In genomic region chr14:23381871-23382270, GRCh38 we compare ENCODE assay signal across 36 cellular contexts. TPM values are rescaled to one million over a fixed set of nuclear protein-coding genes. Genes with fewer than 3 reads are reported as not detected.
DNase-seq lines count a peak whose midpoint lies in the region; ATAC-seq, FAIRE-seq and TF ChIP-seq lines count a peak whose summit lies in the region.
"Had no signal": no experiment of that assay in that cellular context is flagged by ENCODE, and none has a peak within 500 bp of the region (broad histone marks: within the 10 kb centered on the region; RNA-seq: fewer than 3 reads in every experiment).

No MANE protein-coding gene starts in this region.

- H3K27me3 Mint-ChIP-seq in astrocyte (ENCODE audit: low read depth, unreplicated experiment) = peaks cover 61% of the 10 kb centered on the region
- H3K27me3 Mint-ChIP-seq: activated CD8-positive, alpha-beta T cell treated with anti-CD3 and anti-CD28 coated beads for 36 hours had no signal

- no peaks in the 10 kb centered on the region for H3K4me1 ChIP-seq in astrocyte (ENCODE audit: insufficient read depth, low read length)
- H3K4me1 ChIP-seq in PC-3 (ENCODE audit: insufficient read depth, low read length) = no peaks in the 10 kb centered on the region
- H3K4me1 ChIP-seq: HAP-1, parathyroid adenoma had no signal

- no peak for FAIRE-seq in astrocyte (lab: Jason Lieb, UNC)
- FAIRE-seq: endometrium, islet of Langerhans, small intestine had no signal

- H3K9me3 ChIP-seq in astrocyte (ENCODE audit: insufficient read depth, low read depth, low read length) = no peaks in the 10 kb centered on the region
- no peaks in the 10 kb centered on the region for H3K9me3 ChIP-seq in PC-3 (ENCODE audit: low read length)
- H3K9me3 ChIP-seq: esophagus muscularis mucosa, HAP-1 had no signal

- no peak overlapping the region for H3K9ac ChIP-seq in astrocyte (ENCODE audit: low read length)
- H3K9ac ChIP-seq in PC-3 (ENCODE audit: low read length) = no peak overlapping the region
- H3K9ac ChIP-seq: KMS-11, parathyroid adenoma had no signal

- no peak overlapping the region for H3K4me3 Mint-ChIP-seq in astrocyte (ENCODE audit: unreplicated experiment)
- H3K4me3 Mint-ChIP-seq: activated CD8-positive, alpha-beta T cell treated with anti-CD3 and anti-CD28 coated beads for 36 hours; activated naive CD4-positive, alpha-beta T cell treated with anti-CD3 and anti-CD28 coated beads, Interleukin-2, amount 10 ng/mL, durations not matched to agents 7 days and 5 days; brain; CD8-positive, alpha-beta memory T cell; neural crest cell; T-helper 2 cell treated with Interferon-gamma antibody and Interleukin-4, amounts not matched to agents 5 μg/mL and 100 μg/mL, for 36 hours; type B pancreatic cell had no signal

- H3K4me3 ChIP-seq in astrocyte (ENCODE audit: insufficient read depth, low read depth, low read length) (no peak overlapping the region), PC-3 (ENCODE audit: low read length) (no peak overlapping the region)
- H3K4me3 ChIP-seq: dorsolateral prefrontal cortex, esophagus muscularis mucosa, HAP-1 had no signal

- no peaks in the 10 kb centered on the region for H3K9me2 ChIP-seq in PC-3 (replicated peaks; ENCODE audit: low read length)

- H4K20me1 ChIP-seq in astrocyte (ENCODE audit: insufficient read depth, low read length) (no peaks in the 10 kb centered on the region), PC-3 (ENCODE audit: low read length) (no peaks in the 10 kb centered on the region)

- H3K27me3 ChIP-seq in astrocyte (ENCODE audit: insufficient read depth, low read length) (peaks cover 2% of the 10 kb centered on the region), PC-3 (ENCODE audit: low read length) (peaks cover 41% of the 10 kb centered on the region)
- H3K27me3 ChIP-seq: dorsolateral prefrontal cortex had no signal

- intact Hi-C loops in PC-3 (cut with micrococcal nuclease) = no loop called here

- BruUV-seq in PC-3 (replicated peaks; lab: Mats Ljungman, UMichigan) = no TSS peak

- H3K27ac ChIP-seq in astrocyte (ENCODE audit: low read depth, low read length) (no peak overlapping the region), PC-3 (ENCODE audit: low read length) (no peak overlapping the region)
- H3K27ac ChIP-seq: esophagus muscularis mucosa, KMS-11, parathyroid adenoma had no signal

- H3K27ac Mint-ChIP-seq in astrocyte (ENCODE audit: unreplicated experiment) = peak overlapping the region; percentile 12
- H3K27ac Mint-ChIP-seq: activated CD8-positive, alpha-beta T cell treated with anti-CD3 and anti-CD28 coated beads for 36 hours; activated naive CD4-positive, alpha-beta T cell treated with anti-CD3 and anti-CD28 coated beads, Interleukin-2, amount 10 ng/mL, durations not matched to agents 7 days and 5 days; CD8-positive, alpha-beta memory T cell; T-helper 2 cell treated with Interferon-gamma antibody and Interleukin-4, amounts not matched to agents 5 μg/mL and 100 μg/mL, for 36 hours; type B pancreatic cell had no signal

- TF ChIP-seq CTCF in astrocyte (IDR thresholded peaks at IDR 0.05; ENCODE audit: insufficient read depth, low read depth, low read length) = no peak
- TF ChIP-seq CTCF in PC-3 (conservative IDR thresholded peaks at IDR 0.05; ENCODE audit: low read depth, low read length) = no peak

- POLR2A ChIA-PET in PC-3 (lab: Charles Lee; ENCODE audit: unreplicated experiment) = no interaction called here

- H3K4me1 Mint-ChIP-seq in astrocyte (ENCODE audit: low read depth, unreplicated experiment) = peaks cover 3% of the 10 kb centered on the region
- H3K4me1 Mint-ChIP-seq: activated naive CD4-positive, alpha-beta T cell treated with anti-CD3 and anti-CD28 coated beads, Interleukin-2, amount 10 ng/mL, durations not matched to agents 7 days and 5 days; CD8-positive, alpha-beta memory T cell had no signal

- H3F3A ChIP-seq in PC-3 (ENCODE audit: low read length, unreplicated experiment) = no peaks in the 10 kb centered on the region

- no peaks in the 10 kb centered on the region for H3K79me2 ChIP-seq in astrocyte (ENCODE audit: insufficient read depth, low read length)
- no peaks in the 10 kb centered on the region for H3K79me2 ChIP-seq in PC-3 (ENCODE audit: low read length)
- H3K79me2 ChIP-seq: parathyroid adenoma had no signal

- H3K9me3 Mint-ChIP-seq in astrocyte (ENCODE audit: unreplicated experiment) = peaks cover 1% of the 10 kb centered on the region
- H3K9me3 Mint-ChIP-seq: activated CD8-positive, alpha-beta T cell treated with anti-CD3 and anti-CD28 coated beads for 36 hours; activated naive CD4-positive, alpha-beta T cell treated with anti-CD3 and anti-CD28 coated beads, Interleukin-2, amount 10 ng/mL, durations not matched to agents 7 days and 5 days; CD8-positive, alpha-beta memory T cell; neural crest cell; T-helper 2 cell treated with Interferon-gamma antibody and Interleukin-4, amounts not matched to agents 5 μg/mL and 100 μg/mL, for 36 hours; type B pancreatic cell had no signal

- H3K36me3 ChIP-seq in astrocyte (ENCODE audit: insufficient read depth, low read length) (no peaks in the 10 kb centered on the region), PC-3 (ENCODE audit: low read depth, low read length) (no peaks in the 10 kb centered on the region)
- H3K36me3 ChIP-seq: HAP-1 had no signal

- CTCF ChIA-PET in PC-3 (lab: Charles Lee) = no interaction called here

- peaks cover 3% of the 10 kb centered on the region for H3K36me3 Mint-ChIP-seq in astrocyte (ENCODE audit: low read depth, unreplicated experiment)
- H3K36me3 Mint-ChIP-seq: activated naive CD4-positive, alpha-beta T cell treated with anti-CD3 and anti-CD28 coated beads, Interleukin-2, amount 10 ng/mL, durations not matched to agents 7 days and 5 days; brain; CD8-positive, alpha-beta memory T cell; type B pancreatic cell had no signal

- H3K4me2 ChIP-seq in astrocyte (ENCODE audit: low read length) = no peak overlapping the region
- no peak overlapping the region for H3K4me2 ChIP-seq in PC-3 (ENCODE audit: low read length)
- H3K4me2 ChIP-seq: KMS-11 had no signal

- ATAC-seq in PC-3 = no peak
- ATAC-seq: activated CD8-positive, alpha-beta T cell treated with anti-CD3 and anti-CD28 coated beads for 36 hours; left lobe of liver; SK-N-SH treated with all-trans-retinoic acid at 6 μM for 48 hours had no signal

- H2AFZ ChIP-seq in astrocyte (ENCODE audit: low read depth, low read length) (no peak overlapping the region), PC-3 (ENCODE audit: low read length) (no peak overlapping the region)
- H2AFZ ChIP-seq: parathyroid adenoma had no signal

- DNase-seq in NCI-H146 treated with DMSO at 0.1 percent for 48 hours (lab: John Stamatoyannopoulos, UW; ENCODE audit: unreplicated experiment) (peak; percentile 1), NCI-H146 (lab: John Stamatoyannopoulos, UW) (no peak), NOMO-1 treated with DMSO at 0.1 percent for 48 hours (lab: John Stamatoyannopoulos, UW; ENCODE audit: unreplicated experiment) (peak; percentile 85), NOMO-1 treated with dmso at 0.1 percent for 144 hours (lab: John Stamatoyannopoulos, UW; ENCODE audit: unreplicated experiment) (no peak), HCEC 1CT (peak; percentile 100), astrocyte (ENCODE audit: low read depth) (no peak), PC-3 (no peak)
- no peak for DNase-seq in NK-92 treated with Interleukin-12 subunit alpha and Interleukin-12 subunit beta, amount 100 ng/mL, for 24 hours (lab: John Stamatoyannopoulos, UW)
- DNase-seq: activated CD8-positive, alpha-beta T cell treated with anti-CD3 and anti-CD28 coated beads for 36 hours; activated naive CD4-positive, alpha-beta T cell treated with anti-CD3 and anti-CD28 coated beads, Interleukin-2, amount 10 ng/mL, durations not matched to agents 7 days and 5 days; CD8-positive, alpha-beta memory T cell; DND-41; dorsolateral prefrontal cortex; foreskin fibroblast; GF-D8; mesenchymal stem cell; MV-4-11; NCI-H2081 treated with DMSO at 0.1 percent for 48 hours; NCI-H774; retina; small intestine; stimulated activated naive CD4-positive, alpha-beta T cell had no signal

RNA-seq across cellular contexts. Expression of gene CMTM5, which starts 5.0 kb away (rescaled TPM):
- total RNA-seq in astrocyte (not detected in 2 replicates), PC-3 (2014; rRNA removed) (not detected in 2 replicates)
- total RNA-seq: activated CD8-positive, alpha-beta T cell treated with anti-CD3 and anti-CD28 coated beads for 36 hours; CD8-positive, alpha-beta memory T cell; left lobe of liver; OCI-LY7 had no signal

RNA-seq across cellular contexts. Expression of gene IL25, which starts 9.3 kb away (rescaled TPM):
- total RNA-seq in astrocyte = not detected in 2 replicates
- total RNA-seq in PC-3 (2014; rRNA removed) = not detected in 2 replicates
- total RNA-seq: activated CD8-positive, alpha-beta T cell treated with anti-CD3 and anti-CD28 coated beads for 36 hours; CD8-positive, alpha-beta memory T cell; cerebellum; esophagus muscularis mucosa; left lobe of liver; neural crest cell; OCI-LY7 had no signal

RNA-seq across cellular contexts. Expression of gene EFS, which starts 16.9 kb away (rescaled TPM):
- total RNA-seq in astrocyte (5.8 and 6.5 TPM in 2 replicates), PC-3 (2014; rRNA removed) (0.23 and 0.36 TPM in 2 replicates)
- total RNA-seq: activated CD8-positive, alpha-beta T cell treated with anti-CD3 and anti-CD28 coated beads for 36 hours; CD8-positive, alpha-beta memory T cell; OCI-LY7 had no signal

RNA-seq across cellular contexts. Expression of gene MYH6, which starts 26.2 kb away (rescaled TPM):
- total RNA-seq in astrocyte (not detected in 2 replicates), PC-3 (2014; rRNA removed) (not detected in 2 replicates)
- total RNA-seq: activated CD8-positive, alpha-beta T cell treated with anti-CD3 and anti-CD28 coated beads for 36 hours; left lobe of liver; neural crest cell; OCI-LY7 had no signal

RNA-seq across cellular contexts. Expression of gene SLC22A17, which starts 29.2 kb away (rescaled TPM):
- 29.3 and 39.5 TPM in 2 replicates for total RNA-seq in astrocyte
- 12.0 and 13.2 TPM in 2 replicates for total RNA-seq in PC-3 (2014; rRNA removed)
- total RNA-seq: OCI-LY7 had no signal

Comparison
In these comparisons a context has a peak if more than half of its experiments do, and no peak if none do; other contexts are left out.
1. DNase-seq: peak in NCI-H146 treated with DMSO at 0.1 percent for 48 hours (single experiment), NOMO-1 treated with DMSO at 0.1 percent for 48 hours (single experiment) and HCEC 1CT (single experiment); none in NCI-H146 (single experiment), NOMO-1 treated with dmso at 0.1 percent for 144 hours (single experiment), astrocyte (single experiment), PC-3 (single experiment) and NK-92 treated with Interleukin-12 subunit alpha and Interleukin-12 subunit beta, amount 100 ng/mL, for 24 hours (single experiment).